14 cellular contexts compared by ENCODE assay signal in the genomic region with DNA sequence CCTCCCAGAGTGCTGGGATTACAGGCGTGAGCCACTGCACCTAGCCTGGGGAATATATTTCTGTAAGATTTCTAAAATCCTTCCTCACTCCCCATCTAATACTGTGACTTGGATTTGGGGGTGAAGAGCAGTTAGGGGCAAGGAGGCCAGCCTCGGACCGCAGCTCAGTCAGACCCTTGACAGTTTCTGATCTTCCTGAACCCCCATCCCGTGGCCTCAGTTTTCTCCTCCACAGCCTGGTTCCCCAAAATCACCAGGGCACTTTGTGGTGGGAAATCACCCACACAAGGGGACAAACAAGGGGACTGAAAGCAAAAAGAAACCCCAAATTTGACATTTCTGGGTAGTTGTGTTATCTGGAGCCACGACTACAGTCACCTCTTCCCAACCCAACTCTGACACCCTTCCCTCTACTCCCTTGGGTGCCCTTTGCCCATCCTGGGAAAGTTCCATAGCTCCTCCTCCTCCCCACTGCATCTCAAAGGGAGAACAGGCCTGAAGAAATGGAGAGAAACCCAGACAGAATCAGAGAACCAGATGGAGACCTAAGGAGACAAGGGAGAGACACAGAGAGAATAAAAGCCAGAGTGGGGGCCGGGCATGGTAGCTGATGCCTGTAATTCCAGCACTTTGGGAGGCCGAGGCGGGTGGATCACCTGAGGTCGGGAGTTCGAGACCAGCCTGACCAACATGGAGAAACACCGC. TPM values are rescaled to one million over a fixed set of nuclear protein-coding genes. Genes with fewer than 3 reads are reported as not detected.
A peak's percentile ranks its signal among the peaks of the same experiment; 100 is the strongest.
DNase-seq lines count a peak whose midpoint lies in the region; ATAC-seq, FAIRE-seq and TF ChIP-seq lines count a peak whose summit lies in the region.
"Had no signal": no experiment of that assay in that cellular context is flagged by ENCODE, and none has a peak within 500 bp of the region (broad histone marks: within the 10 kb centered on the region; RNA-seq: fewer than 3 reads in every experiment).

No MANE protein-coding gene starts in this region.

- H3K27ac ChIP-seq in kidney (ENCODE audit: low read depth in 2 of 2, low read length in 2 of 2): no peak overlapping the region

- TF ChIP-seq CTCF in kidney (IDR thresholded peaks at IDR 0.05; ENCODE audit: borderline replicate concordance, extremely low read depth, insufficient read depth) (no peak), type B pancreatic cell (conservative IDR thresholded peaks at IDR 0.05) (no peak)

- H3K9me3 Mint-ChIP-seq in activated naive CD4-positive, alpha-beta T cell treated with anti-CD3 and anti-CD28 coated beads, Interleukin-2, amount 50 U/mL, for 24 hours: no peaks in the 10 kb centered on the region
- H3K9me3 Mint-ChIP-seq in type B pancreatic cell: no peaks in the 10 kb centered on the region

- H3K36me3 ChIP-seq in kidney (ENCODE audit: control insufficient read depth in 1 of 2, insufficient read depth in 2 of 2, low read length in 2 of 2): no peaks in the 10 kb centered on the region

- no peak for FAIRE-seq in kidney (lab: Jason Lieb, UNC)
- FAIRE-seq: urothelium cell line had no signal

- no peak for DNase-seq in activated naive CD4-positive, alpha-beta T cell treated with anti-CD3 and anti-CD28 coated beads, Interleukin-2, amount 50 U/mL, for 16 hours
- peak; percentile 35 for DNase-seq in activated CD8-positive, alpha-beta memory T cell treated with anti-CD3 and anti-CD28 coated beads, Interleukin-2, amount 50 U/mL, for 48 hours
- DNase-seq in kidney: peak; percentile 16
- DNase-seq in type B pancreatic cell (ENCODE audit: extremely low spot score, unreplicated experiment): peak; percentile 25
- no peak for DNase-seq in CD1c-positive myeloid dendritic cell (ENCODE audit: extremely low spot score)
- DNase-seq: amniotic stem cell, NCI-H1048, NCI-H345 had no signal

- peaks cover 47% of the 10 kb centered on the region for H3K4me1 Mint-ChIP-seq in activated naive CD4-positive, alpha-beta T cell treated with anti-CD3 and anti-CD28 coated beads, Interleukin-2, amount 50 U/mL, for 24 hours
- H3K4me1 Mint-ChIP-seq in type B pancreatic cell (ENCODE audit: unreplicated experiment): peaks cover 20% of the 10 kb centered on the region

- H3K9me3 ChIP-seq in kidney (ENCODE audit: control insufficient read depth in 1 of 2, low read length in 2 of 2): no peaks in the 10 kb centered on the region
- H3K9me3 ChIP-seq: spleen had no signal

- peaks cover 5 to 24% of the 10 kb centered on the region in 2 donors for H3K4me1 ChIP-seq in kidney (ENCODE audit: control insufficient read depth in 1 of 2, insufficient read depth in 1 of 2, low read depth in 1 of 2, low read length in 2 of 2)

- TF ChIP-seq POLR2A in GM18505 (IDR thresholded peaks at IDR 0.05; ENCODE audit: borderline replicate concordance, extremely low read depth, insufficient read depth, insufficient read length): no peak

- peak overlapping the region; percentile 90 for H3K4me3 Mint-ChIP-seq in activated naive CD4-positive, alpha-beta T cell treated with anti-CD3 and anti-CD28 coated beads, Interleukin-2, amount 50 U/mL, for 24 hours
- H3K4me3 Mint-ChIP-seq in type B pancreatic cell: no peak overlapping the region

- peak overlapping the region; percentile 77 for H3K27ac Mint-ChIP-seq in activated naive CD4-positive, alpha-beta T cell treated with anti-CD3 and anti-CD28 coated beads, Interleukin-2, amount 50 U/mL, for 24 hours
- no peak overlapping the region for H3K27ac Mint-ChIP-seq in type B pancreatic cell

- H3K36me3 Mint-ChIP-seq in activated naive CD4-positive, alpha-beta T cell treated with anti-CD3 and anti-CD28 coated beads, Interleukin-2, amount 50 U/mL, for 24 hours: peaks cover 12% of the 10 kb centered on the region
- no peaks in the 10 kb centered on the region for H3K36me3 Mint-ChIP-seq in type B pancreatic cell

- no peaks in the 10 kb centered on the region for H3K27me3 Mint-ChIP-seq in activated naive CD4-positive, alpha-beta T cell treated with anti-CD3 and anti-CD28 coated beads, Interleukin-2, amount 50 U/mL, for 24 hours
- peaks cover 25% of the 10 kb centered on the region for H3K27me3 Mint-ChIP-seq in type B pancreatic cell

- intact Hi-C loops in kidney (cut with DNase I): no loop called here

- no peak overlapping the region for H3K4me3 ChIP-seq in kidney (ENCODE audit: low read length in 2 of 2)
- H3K4me3 ChIP-seq: lung had no signal

- H3K9ac ChIP-seq in kidney (ENCODE audit: low read length in 2 of 2): peak overlapping the region in 1 of 2 donors; percentile 26

- no peak for ATAC-seq in GM18505 (IDR thresholded peaks at IDR 0.05; ENCODE audit: unreplicated experiment)
- no peak for ATAC-seq in esophagus mucosa

RNA-seq across cellular contexts. Expression of a gene that starts 2.8 kb away (rescaled TPM):
- total RNA-seq in kidney: 47.9 TPM
- 11.5 TPM for polyA plus RNA-seq in kidney (ENCODE audit: insufficient read depth, low read depth, low replicate concordance)
- 1.6 and 2.0 TPM in 2 replicates for total RNA-seq in type B pancreatic cell (ENCODE audit: low replicate concordance)
- 6.9 TPM for total RNA-seq in esophagus mucosa

RNA-seq across cellular contexts. Expression of a gene that starts 9.3 kb away (rescaled TPM):
- total RNA-seq in kidney (68.0 TPM), type B pancreatic cell (ENCODE audit: low replicate concordance) (22.0 and 42.3 TPM in 2 replicates), esophagus mucosa (18.1 TPM)
- polyA plus RNA-seq in kidney (ENCODE audit: insufficient read depth, low read depth, low replicate concordance): 20.4 TPM

Comparison
In these comparisons a context has a peak if more than half of its experiments do, and no peak if none do; other contexts are left out.
1. DNase-seq: peak in activated CD8-positive, alpha-beta memory T cell treated with anti-CD3 and anti-CD28 coated beads, Interleukin-2, amount 50 U/mL, for 48 hours (single experiment), kidney (single experiment) and type B pancreatic cell (single experiment); none in activated naive CD4-positive, alpha-beta T cell treated with anti-CD3 and anti-CD28 coated beads, Interleukin-2, amount 50 U/mL, for 16 hours (single experiment) and CD1c-positive myeloid dendritic cell (single experiment).